Comparison of ENCODE assay signal across 7 cellular contexts in genomic region chr1:153783233-153784190, GRCh38. TPM values are rescaled to one million over a fixed set of nuclear protein-coding genes. Genes with fewer than 3 reads are reported as not detected.
DNase-seq lines count a peak whose midpoint lies in the region; ATAC-seq and TF ChIP-seq lines count a peak whose summit lies in the region.

No MANE protein-coding gene starts in this region.

- no peaks in the 10 kb centered on the region for H4K20me1 ChIP-seq in hepatocyte (ENCODE audit: insufficient read depth, poor library complexity, severe bottlenecking)

- intact Hi-C loops in ascending aorta (cut with DNase I) = no loop called here

- no peaks in the 10 kb centered on the region for H3K79me2 ChIP-seq in hepatocyte

- peak in 2 of 3 experiments; percentile 7 for TF ChIP-seq CTCF in ascending aorta (IDR thresholded peaks at IDR 0.05)
- TF ChIP-seq CTCF in hepatocyte (IDR thresholded peaks at IDR 0.05; ENCODE audit: poor library complexity) = no peak

- peak overlapping the region; percentile 95 for H3K27ac Mint-ChIP-seq in T-helper 2 cell treated with Interferon-gamma antibody and Interleukin-4, amounts not matched to agents 5 μg/mL and 100 μg/mL, for 36 hours

- peaks cover 10% of the 10 kb centered on the region for H3K4me1 Mint-ChIP-seq in T-helper 2 cell treated with Interferon-gamma antibody and Interleukin-4, amounts not matched to agents 5 μg/mL and 100 μg/mL, for 36 hours (ENCODE audit: low read depth)

- H3K27me3 ChIP-seq in ascending aorta (no peaks in the 10 kb centered on the region), hepatocyte (no peaks in the 10 kb centered on the region)

- H3K9me3 Mint-ChIP-seq in T-helper 2 cell treated with Interferon-gamma antibody and Interleukin-4, amounts not matched to agents 5 μg/mL and 100 μg/mL, for 36 hours = no peaks in the 10 kb centered on the region

- DNase-seq in NCI-H1694 treated with DMSO at 0.1 percent for 48 hours (lab: John Stamatoyannopoulos, UW) = peak; percentile 98
- peak; percentile 91 for DNase-seq in T-helper 2 cell treated with Interferon-gamma antibody and Interleukin-4, amounts not matched to agents 5 μg/mL and 100 μg/mL, for 36 hours (ENCODE audit: low spot score)
- DNase-seq in ascending aorta (ENCODE audit: low spot score in 2 of 2) = peak; percentile 62 to 95
- peak; percentile 97 for DNase-seq in hepatocyte (ENCODE audit: low spot score)
- peak; percentile 99 for DNase-seq in retina

- 1% methylated on average over 42 of the region's 61 CpGs for WGBS in hepatocyte (ENCODE audit: low lambda C conversion rate, missing lambda C conversion rate)

- peak; percentile 90 for ATAC-seq in GM18498 (IDR thresholded peaks at IDR 0.05; ENCODE audit: unreplicated experiment)
- peak; percentile 92 for ATAC-seq in HG02885 (IDR thresholded peaks at IDR 0.05; ENCODE audit: poor library complexity, unreplicated experiment)

- no peaks in the 10 kb centered on the region for H3K27me3 Mint-ChIP-seq in T-helper 2 cell treated with Interferon-gamma antibody and Interleukin-4, amounts not matched to agents 5 μg/mL and 100 μg/mL, for 36 hours (ENCODE audit: low read depth)

- peak overlapping the region; percentile 55 to 72 for H3K4me3 ChIP-seq in ascending aorta
- peak overlapping the region; percentile 28 for H3K4me3 ChIP-seq in hepatocyte

- H3K27ac ChIP-seq in ascending aorta = peak overlapping the region; percentile 93 to 94
- H3K27ac ChIP-seq in hepatocyte = peak overlapping the region; percentile 97

- peak overlapping the region; percentile 67 for H2AFZ ChIP-seq in hepatocyte

- H3K4me2 ChIP-seq in hepatocyte = peak overlapping the region; percentile 77

- peaks cover 0 to 17% of the 10 kb centered on the region in 2 donors for H3K4me1 ChIP-seq in ascending aorta
- no peaks in the 10 kb centered on the region for H3K4me1 ChIP-seq in hepatocyte (ENCODE audit: insufficient read depth)

- H3K36me3 ChIP-seq in ascending aorta (peaks cover 8 to 14% of the 10 kb centered on the region in 2 donors), hepatocyte (replicated peaks; ENCODE audit: insufficient read depth, low read depth) (no peaks in the 10 kb centered on the region)

- H3K9me3 ChIP-seq in ascending aorta (no peaks in the 10 kb centered on the region), hepatocyte (ENCODE audit: low read depth) (no peaks in the 10 kb centered on the region)

- no peaks in the 10 kb centered on the region for H3K36me3 Mint-ChIP-seq in T-helper 2 cell treated with Interferon-gamma antibody and Interleukin-4, amounts not matched to agents 5 μg/mL and 100 μg/mL, for 36 hours (ENCODE audit: low read depth)

- peak overlapping the region; percentile 87 for H3K4me3 Mint-ChIP-seq in T-helper 2 cell treated with Interferon-gamma antibody and Interleukin-4, amounts not matched to agents 5 μg/mL and 100 μg/mL, for 36 hours

- H3K9me2 ChIP-seq in hepatocyte (replicated peaks; ENCODE audit: insufficient read depth) = no peaks in the 10 kb centered on the region

RNA-seq across cellular contexts. Expression of gene SLC27A3, which starts 8.3 kb away (rescaled TPM):
- total RNA-seq in ascending aorta (315 TPM), hepatocyte (21.5 and 22.8 TPM in 2 replicates)
- polyA plus RNA-seq in hepatocyte = 37.2 and 38.1 TPM in 2 replicates

RNA-seq across cellular contexts. Expression of gene INTS3, which starts 55.7 kb away (rescaled TPM):
- total RNA-seq in ascending aorta (55.9 TPM), hepatocyte (39.1 and 42.3 TPM in 2 replicates)
- polyA plus RNA-seq in hepatocyte = 37.1 and 51.3 TPM in 2 replicates

Comparison
In these comparisons a context has a peak if more than half of its experiments do, and no peak if none do; other contexts are left out.
1. Peak in every context shown above with its lines: DNase-seq, ATAC-seq, H3K4me3 ChIP-seq and H3K27ac ChIP-seq.
2. RNA of gene SLC27A3, which starts 8.3 kb away (total RNA-seq): 315 TPM in ascending aorta (single experiment); 21.5 to 22.8 TPM in hepatocyte; every median in the first group is over 10 times any median in the second.